Comparison of ENCODE assay signal across 35 cellular contexts in genomic region chr2:113002677-113003076, GRCh38. TPM values are rescaled to one million over a fixed set of nuclear protein-coding genes. Genes with fewer than 3 reads are reported as not detected.
"Had no signal": no experiment of that assay in that cellular context is flagged by ENCODE, and none has a peak within 500 bp of the region (broad histone marks: within the 10 kb centered on the region; RNA-seq: fewer than 3 reads in every experiment).

No MANE protein-coding gene starts in this region.

- H3K4me3 ChIP-seq: adrenal gland, ascending aorta, cardiac muscle cell had no signal

- H3K27me3 ChIP-seq: adrenal gland, ascending aorta, cardiac muscle cell had no signal

- H3K9me3 ChIP-seq: ascending aorta had no signal

- FAIRE-seq: bronchial epithelial cell, TTC549 had no signal

- H3K27ac ChIP-seq: adrenal gland, ascending aorta, cardiac muscle cell, VCaP had no signal

- H3K4me1 ChIP-seq: adrenal gland, ascending aorta had no signal

- ATAC-seq: activated CD8-positive, alpha-beta T cell treated with anti-CD3 and anti-CD28 coated beads for 36 hours; activated naive CD4-positive, alpha-beta T cell treated with anti-CD3 and anti-CD28 coated beads, Interleukin-2, amount 50 U/mL, for 72 hours; activated T-cell treated with anti-CD3 and anti-CD28 coated beads, Interleukin-2, amount 50 U/mL, for 4 hours; activated T-cell treated with anti-CD3 and anti-CD28 coated beads, Interleukin-2, amount 50 U/mL, for 72 hours; activated T-helper 17 cell treated with anti-CD3 and anti-CD28 coated beads, Interleukin-2, amount 50 U/mL, for 72 hours; T-cell; T-helper 17 cell had no signal

- DNase-seq: activated B cell treated with CpG ODN at 0.5 μM for 24 hours; activated CD4-positive, alpha-beta memory T cell treated with anti-CD3 and anti-CD28 coated beads for 36 hours; activated CD4-positive, alpha-beta T cell treated with anti-CD3 and anti-CD28 coated beads for 4 hours; activated CD4-positive, alpha-beta T cell treated with anti-CD3 and anti-CD28 coated beads, Interleukin-2, amount 10 ng/mL, durations not matched to agents 7 days and 5 days; activated CD4-positive, CD25-positive, alpha-beta regulatory T cell treated with anti-CD3 and anti-CD28 coated beads, Interleukin-2, amount 50 U/mL, for 72 hours; activated CD8-positive, alpha-beta memory T cell treated with anti-CD3 and anti-CD28 coated beads, Interleukin-2, amount 50 U/mL, for 4 hours; activated CD8-positive, alpha-beta T cell treated with anti-CD3 and anti-CD28 coated beads for 36 hours; activated effector memory CD4-positive, alpha-beta T cell treated with anti-CD3 and anti-CD28 coated beads, Interleukin-2, amount 50 U/mL, for 16 hours; activated gamma-delta T cell treated with Interleukin-2 at 50 U/mL for 16 hours; activated naive CD4-positive, alpha-beta T cell; activated naive CD4-positive, alpha-beta T cell treated with anti-CD3 and anti-CD28 coated beads for 36 hours; activated naive CD4-positive, alpha-beta T cell treated with anti-CD3 and anti-CD28 coated beads, Interleukin-2, amount 50 U/mL, for 16 hours; activated naive CD8-positive, alpha-beta T cell treated with anti-CD3 and anti-CD28 coated beads for 36 hours; activated T-cell treated with anti-CD3 and anti-CD28 coated beads for 4 hours; activated T-cell treated with anti-CD3 and anti-CD28 coated beads, Interleukin-2, amount 50 U/mL, for 1 hour; activated T-cell treated with anti-CD3 and anti-CD28 coated beads, Interleukin-2, amount 50 U/mL, for 4 hours; activated T-cell treated with anti-CD3 and anti-CD28 coated beads, Interleukin-2, amount 50 U/mL, for 72 hours; adrenal gland; amniotic stem cell; caudate nucleus; cerebellar nuclear complex; T-cell; T-helper 17 cell; T-helper 9 cell had no signal

- H3K36me3 ChIP-seq: adrenal gland, ascending aorta, cardiac muscle cell had no signal

RNA-seq across cellular contexts. Expression of gene IL36A, which starts 2.6 kb away (rescaled TPM):
- total RNA-seq: activated B cell treated with CpG ODN at 0.5 μM for 24 hours; activated CD4-positive, alpha-beta memory T cell treated with anti-CD3 and anti-CD28 coated beads for 36 hours; activated CD4-positive, alpha-beta T cell treated with anti-CD3 and anti-CD28 coated beads, Interleukin-2, amount 10 ng/mL, durations not matched to agents 7 days and 5 days; activated CD8-positive, alpha-beta memory T cell treated with anti-CD3 and anti-CD28 coated beads for 36 hours; activated CD8-positive, alpha-beta T cell treated with anti-CD3 and anti-CD28 coated beads for 36 hours; activated naive CD4-positive, alpha-beta T cell treated with anti-CD3 and anti-CD28 coated beads for 36 hours; activated naive CD4-positive, alpha-beta T cell treated with anti-CD3 and anti-CD28 coated beads, Interleukin-2, amount 50 U/mL, for 72 hours; activated naive CD8-positive, alpha-beta T cell treated with anti-CD3 and anti-CD28 coated beads for 36 hours; activated T-cell treated with anti-CD3 and anti-CD28 coated beads, Interleukin-2, amount 50 U/mL, for 4 hours; activated T-helper 1 cell treated with anti-CD3 and anti-CD28 coated beads, Interleukin-12 subunit alpha, Interleukin-12 subunit beta, Interleukin-2, Interleukin-4 antibody, amounts not matched to agents 30 ng/mL and 10 ng/mL and 1 ng/mL, durations not matched to agents 14 hours and 24 hours and 36 hours; activated T-helper 17 cell treated with anti-CD3 and anti-CD28 coated beads, Interleukin-2, amount 50 U/mL, for 72 hours; adrenal gland; ascending aorta; cardiac muscle cell; chondrocyte; T-helper 17 cell had no signal
- polyA plus RNA-seq: adrenal gland, cardiac muscle cell had no signal

RNA-seq across cellular contexts. Expression of gene IL36G, which starts 24.9 kb away (rescaled TPM):
- total RNA-seq: activated B cell treated with CpG ODN at 0.5 μM for 24 hours; activated CD4-positive, alpha-beta memory T cell treated with anti-CD3 and anti-CD28 coated beads for 36 hours; activated CD4-positive, alpha-beta T cell treated with anti-CD3 and anti-CD28 coated beads, Interleukin-2, amount 10 ng/mL, durations not matched to agents 7 days and 5 days; activated CD8-positive, alpha-beta memory T cell treated with anti-CD3 and anti-CD28 coated beads for 36 hours; activated CD8-positive, alpha-beta T cell treated with anti-CD3 and anti-CD28 coated beads for 36 hours; activated naive CD4-positive, alpha-beta T cell treated with anti-CD3 and anti-CD28 coated beads for 36 hours; activated naive CD4-positive, alpha-beta T cell treated with anti-CD3 and anti-CD28 coated beads, Interleukin-2, amount 50 U/mL, for 72 hours; activated naive CD8-positive, alpha-beta T cell treated with anti-CD3 and anti-CD28 coated beads for 36 hours; activated T-cell treated with anti-CD3 and anti-CD28 coated beads, Interleukin-2, amount 50 U/mL, for 4 hours; activated T-cell treated with anti-CD3 and anti-CD28 coated beads, Interleukin-2, amount 50 U/mL, for 72 hours; activated T-helper 1 cell treated with anti-CD3 and anti-CD28 coated beads, Interleukin-12 subunit alpha, Interleukin-12 subunit beta, Interleukin-2, Interleukin-4 antibody, amounts not matched to agents 30 ng/mL and 10 ng/mL and 1 ng/mL, durations not matched to agents 14 hours and 24 hours and 36 hours; adrenal gland; ascending aorta; bronchial epithelial cell; chondrocyte; T-cell; T-helper 1 cell treated with Interleukin-12 subunit alpha and Interleukin-12 subunit beta and Interleukin-4 antibody, amounts not matched to agents 30 ng/mL and 1 ng/mL, for 36 hours; T-helper 17 cell had no signal
- polyA plus RNA-seq: adrenal gland, cardiac muscle cell had no signal

RNA-seq across cellular contexts. Expression of gene IL36B, which starts 50.0 kb away (rescaled TPM):
- total RNA-seq: activated B cell treated with CpG ODN at 0.5 μM for 24 hours; activated CD4-positive, alpha-beta memory T cell treated with anti-CD3 and anti-CD28 coated beads for 36 hours; activated CD4-positive, alpha-beta T cell treated with anti-CD3 and anti-CD28 coated beads, Interleukin-2, amount 10 ng/mL, durations not matched to agents 7 days and 5 days; activated CD8-positive, alpha-beta memory T cell treated with anti-CD3 and anti-CD28 coated beads for 36 hours; activated CD8-positive, alpha-beta T cell treated with anti-CD3 and anti-CD28 coated beads for 36 hours; activated naive CD4-positive, alpha-beta T cell treated with anti-CD3 and anti-CD28 coated beads for 36 hours; activated naive CD4-positive, alpha-beta T cell treated with anti-CD3 and anti-CD28 coated beads, Interleukin-2, amount 50 U/mL, for 72 hours; activated naive CD8-positive, alpha-beta T cell treated with anti-CD3 and anti-CD28 coated beads for 36 hours; activated T-cell treated with anti-CD3 and anti-CD28 coated beads, Interleukin-2, amount 50 U/mL, for 4 hours; activated T-cell treated with anti-CD3 and anti-CD28 coated beads, Interleukin-2, amount 50 U/mL, for 72 hours; activated T-helper 1 cell treated with anti-CD3 and anti-CD28 coated beads, Interleukin-12 subunit alpha, Interleukin-12 subunit beta, Interleukin-2, Interleukin-4 antibody, amounts not matched to agents 30 ng/mL and 10 ng/mL and 1 ng/mL, durations not matched to agents 14 hours and 24 hours and 36 hours; activated T-helper 17 cell treated with anti-CD3 and anti-CD28 coated beads, Interleukin-2, amount 50 U/mL, for 72 hours; adrenal gland; ascending aorta; bronchial epithelial cell; cardiac muscle cell; chondrocyte; T-cell; T-helper 1 cell treated with Interleukin-12 subunit alpha and Interleukin-12 subunit beta and Interleukin-4 antibody, amounts not matched to agents 30 ng/mL and 1 ng/mL, for 36 hours; T-helper 17 cell had no signal
- polyA plus RNA-seq: adrenal gland, cardiac muscle cell had no signal

RNA-seq across cellular contexts. Expression of gene IL36RN, which starts 56.3 kb away (rescaled TPM):
- total RNA-seq: activated B cell treated with CpG ODN at 0.5 μM for 24 hours; activated CD4-positive, alpha-beta memory T cell treated with anti-CD3 and anti-CD28 coated beads for 36 hours; activated CD4-positive, alpha-beta T cell treated with anti-CD3 and anti-CD28 coated beads, Interleukin-2, amount 10 ng/mL, durations not matched to agents 7 days and 5 days; activated CD8-positive, alpha-beta memory T cell treated with anti-CD3 and anti-CD28 coated beads for 36 hours; activated CD8-positive, alpha-beta T cell treated with anti-CD3 and anti-CD28 coated beads for 36 hours; activated naive CD4-positive, alpha-beta T cell treated with anti-CD3 and anti-CD28 coated beads for 36 hours; activated naive CD4-positive, alpha-beta T cell treated with anti-CD3 and anti-CD28 coated beads, Interleukin-2, amount 50 U/mL, for 72 hours; activated naive CD8-positive, alpha-beta T cell treated with anti-CD3 and anti-CD28 coated beads for 36 hours; activated T-cell treated with anti-CD3 and anti-CD28 coated beads, Interleukin-2, amount 50 U/mL, for 72 hours; activated T-helper 1 cell treated with anti-CD3 and anti-CD28 coated beads, Interleukin-12 subunit alpha, Interleukin-12 subunit beta, Interleukin-2, Interleukin-4 antibody, amounts not matched to agents 30 ng/mL and 10 ng/mL and 1 ng/mL, durations not matched to agents 14 hours and 24 hours and 36 hours; activated T-helper 17 cell treated with anti-CD3 and anti-CD28 coated beads, Interleukin-2, amount 50 U/mL, for 72 hours; adrenal gland; ascending aorta; cardiac muscle cell; chondrocyte; T-cell; T-helper 1 cell treated with Interleukin-12 subunit alpha and Interleukin-12 subunit beta and Interleukin-4 antibody, amounts not matched to agents 30 ng/mL and 1 ng/mL, for 36 hours; T-helper 17 cell had no signal
- polyA plus RNA-seq: adrenal gland, cardiac muscle cell had no signal
